Comparison of ENCODE assay signal across 11 cellular contexts in genomic region chr5:6496207-6496584, GRCh38. TPM values are rescaled to one million over a fixed set of nuclear protein-coding genes. Genes with fewer than 3 reads are reported as not detected.
DNase-seq lines count a peak whose midpoint lies in the region; ATAC-seq and TF ChIP-seq lines count a peak whose summit lies in the region.
"Had no signal": no experiment of that assay in that cellular context is flagged by ENCODE, and none has a peak within 500 bp of the region (broad histone marks: within the 10 kb centered on the region; RNA-seq: fewer than 3 reads in every experiment).

No MANE protein-coding gene starts in this region.

- no peaks in the 10 kb centered on the region for H3K27me3 ChIP-seq in upper lobe of left lung

- DNase-seq in NCI-H748 (lab: John Stamatoyannopoulos, UW; ENCODE audit: unreplicated experiment) (no peak), KG1 (lab: John Stamatoyannopoulos, UW) (no peak), upper lobe of left lung (no peak), T-cell (no peak)
- DNase-seq: activated CD4-positive, alpha-beta T cell treated with anti-CD3 and anti-CD28 coated beads, Interleukin-2, amount 50 U/mL, for 1 hour; hippocampal formation had no signal

- no peak for TF ChIP-seq EP300 in upper lobe of left lung (IDR thresholded peaks at IDR 0.05)

- TF ChIP-seq POLR2A in GM18505 (IDR thresholded peaks at IDR 0.05; ENCODE audit: borderline replicate concordance, extremely low read depth, insufficient read depth, insufficient read length) (no peak), upper lobe of left lung (IDR thresholded peaks at IDR 0.05) (no peak)

- peak overlapping the region; percentile 56 for H3K27ac Mint-ChIP-seq in T-helper 1 cell treated with Interleukin-12 subunit alpha and Interleukin-12 subunit beta and Interleukin-4 antibody, amounts not matched to agents 30 μg/mL and 1 μg/mL, for 36 hours
- no peak overlapping the region for H3K27ac Mint-ChIP-seq in T-cell

- peak; percentile 88 for ATAC-seq in GM18505 (IDR thresholded peaks at IDR 0.05; ENCODE audit: unreplicated experiment)
- peak; percentile 88 for ATAC-seq in GM19372 (IDR thresholded peaks at IDR 0.05; ENCODE audit: low read depth, unreplicated experiment)
- peak; percentile 95 for ATAC-seq in HG02938 (IDR thresholded peaks at IDR 0.05; ENCODE audit: unreplicated experiment)
- no peak for ATAC-seq in upper lobe of left lung (ENCODE audit: low FRiP score in 2 of 2)
- no peak for ATAC-seq in T-cell (replicated peaks in 1 of 4)

- no peaks in the 10 kb centered on the region for H3K9me3 ChIP-seq in upper lobe of left lung

- H3K4me1 ChIP-seq in upper lobe of left lung, result no peaks in the 10 kb centered on the region
- H3K4me1 ChIP-seq: neural progenitor cell had no signal

- H3K36me3 Mint-ChIP-seq in T-helper 1 cell treated with Interleukin-12 subunit alpha and Interleukin-12 subunit beta and Interleukin-4 antibody, amounts not matched to agents 30 μg/mL and 1 μg/mL, for 36 hours (ENCODE audit: low read depth), result peaks cover 2% of the 10 kb centered on the region
- no peaks in the 10 kb centered on the region for H3K36me3 Mint-ChIP-seq in T-cell
- H3K36me3 Mint-ChIP-seq: neural progenitor cell had no signal

- H3K4me3 Mint-ChIP-seq in T-helper 1 cell treated with Interleukin-12 subunit alpha and Interleukin-12 subunit beta and Interleukin-4 antibody, amounts not matched to agents 30 μg/mL and 1 μg/mL, for 36 hours, result no peak overlapping the region
- H3K4me3 Mint-ChIP-seq in T-cell, result no peak overlapping the region
- H3K4me3 Mint-ChIP-seq: neural progenitor cell had no signal

- no peak overlapping the region for H3K4me3 ChIP-seq in upper lobe of left lung
- H3K4me3 ChIP-seq: neural progenitor cell had no signal

- H3K9me3 Mint-ChIP-seq in T-helper 1 cell treated with Interleukin-12 subunit alpha and Interleukin-12 subunit beta and Interleukin-4 antibody, amounts not matched to agents 30 μg/mL and 1 μg/mL, for 36 hours, result no peaks in the 10 kb centered on the region
- H3K9me3 Mint-ChIP-seq in T-cell, result no peaks in the 10 kb centered on the region
- H3K9me3 Mint-ChIP-seq: neural progenitor cell had no signal

- TF ChIP-seq CTCF in upper lobe of left lung (IDR thresholded peaks at IDR 0.05), result no peak

- 65 to 68% methylated on average over 5 of the region's 5 CpGs for whole genome bisulfite sequencing in upper lobe of left lung, 2 donors

- H3K27me3 Mint-ChIP-seq in T-helper 1 cell treated with Interleukin-12 subunit alpha and Interleukin-12 subunit beta and Interleukin-4 antibody, amounts not matched to agents 30 μg/mL and 1 μg/mL, for 36 hours (ENCODE audit: low read depth), result peaks cover 11% of the 10 kb centered on the region
- H3K27me3 Mint-ChIP-seq in T-cell, result peaks cover 14 to 20% of the 10 kb centered on the region in 2 donors

- no peaks in the 10 kb centered on the region for H3K36me3 ChIP-seq in upper lobe of left lung
- H3K36me3 ChIP-seq: neural progenitor cell had no signal

- CTCF ChIA-PET in T-cell (lab: Charles Lee), result no interaction called here

- POLR2A ChIA-PET in T-cell (lab: Charles Lee), result no interaction called here

- H3K27ac ChIP-seq in upper lobe of left lung, result no peak overlapping the region
- H3K27ac ChIP-seq: neural progenitor cell had no signal

- H3K4me1 Mint-ChIP-seq in T-helper 1 cell treated with Interleukin-12 subunit alpha and Interleukin-12 subunit beta and Interleukin-4 antibody, amounts not matched to agents 30 μg/mL and 1 μg/mL, for 36 hours (ENCODE audit: low read depth), result peaks cover 33% of the 10 kb centered on the region
- H3K4me1 Mint-ChIP-seq in T-cell, result no peaks in the 10 kb centered on the region

RNA-seq across cellular contexts. Expression of gene UBE2QL1, which starts 47.5 kb away (rescaled TPM):
- total RNA-seq in upper lobe of left lung (under 1 TPM in 2 of 6 donors, not detected in 4; 0.09 to 0.10 TPM), T-cell (under 1 TPM in 2 of 5 donors, not detected in 3; 0.06 to 0.14 TPM)

Comparison
In these comparisons a context has a peak if more than half of its experiments do, and no peak if none do; other contexts are left out.
1. ATAC-seq: peak in GM18505 (single experiment), GM19372 (single experiment) and HG02938 (single experiment); none in upper lobe of left lung (0 of 2) and T-cell (0 of 4).